35 cellular contexts compared by ENCODE assay signal in the genomic region with DNA sequence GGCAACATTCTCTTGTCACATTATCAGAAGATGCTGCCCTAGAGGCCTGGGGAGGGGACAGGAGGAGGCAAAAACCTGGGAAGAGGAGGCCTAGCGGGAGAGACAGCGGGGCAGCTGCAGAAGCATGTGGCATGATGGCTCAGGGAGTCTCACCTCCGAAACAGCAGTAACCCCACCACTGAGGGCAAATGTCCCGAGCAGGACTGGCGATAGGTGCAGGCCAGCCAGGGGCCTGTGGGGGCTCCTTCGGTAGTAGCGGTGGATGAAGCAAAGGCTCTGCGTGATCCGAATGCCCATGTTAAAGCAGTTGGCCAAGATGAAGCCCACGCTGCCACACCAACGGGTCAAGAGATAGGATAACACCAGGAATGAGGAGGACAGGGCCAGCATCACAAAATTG.
"Had no signal": no experiment of that assay in that cellular context is flagged by ENCODE, and none has a peak within 500 bp of the region (broad histone marks: within the 10 kb centered on the region; RNA-seq: fewer than 3 reads in every experiment).

No MANE protein-coding gene starts in this region.

- H3K27ac Mint-ChIP-seq: activated CD8-positive, alpha-beta T cell treated with anti-CD3 and anti-CD28 coated beads for 36 hours; activated naive CD8-positive, alpha-beta T cell treated with anti-CD3 and anti-CD28 coated beads for 36 hours; activated T-helper 1 cell treated with anti-CD3 and anti-CD28 coated beads, Interleukin-12 subunit alpha, Interleukin-12 subunit beta, Interleukin-2, Interleukin-4 antibody, amounts not matched to agents 30 ng/mL and 10 ng/mL and 1 ng/mL, durations not matched to agents 14 hours and 24 hours and 36 hours had no signal

- H3K27me3 Mint-ChIP-seq: activated CD8-positive, alpha-beta T cell treated with anti-CD3 and anti-CD28 coated beads for 36 hours; activated naive CD8-positive, alpha-beta T cell treated with anti-CD3 and anti-CD28 coated beads for 36 hours had no signal

- FAIRE-seq: K562 had no signal

- H3K4me3 Mint-ChIP-seq: activated CD8-positive, alpha-beta T cell treated with anti-CD3 and anti-CD28 coated beads for 36 hours; activated naive CD8-positive, alpha-beta T cell treated with anti-CD3 and anti-CD28 coated beads for 36 hours; activated T-cell treated with anti-CD3 and anti-CD28 coated beads, Interleukin-2, amount 50 U/mL, for 4 hours; activated T-helper 1 cell treated with anti-CD3 and anti-CD28 coated beads, Interleukin-12 subunit alpha, Interleukin-12 subunit beta, Interleukin-2, Interleukin-4 antibody, amounts not matched to agents 30 ng/mL and 10 ng/mL and 1 ng/mL, durations not matched to agents 14 hours and 24 hours and 36 hours had no signal

- H3K9me3 Mint-ChIP-seq: activated CD8-positive, alpha-beta T cell treated with anti-CD3 and anti-CD28 coated beads for 36 hours; activated naive CD8-positive, alpha-beta T cell treated with anti-CD3 and anti-CD28 coated beads for 36 hours; activated T-cell treated with anti-CD3 and anti-CD28 coated beads, Interleukin-2, amount 50 U/mL, for 4 hours; activated T-helper 1 cell treated with anti-CD3 and anti-CD28 coated beads, Interleukin-12 subunit alpha, Interleukin-12 subunit beta, Interleukin-2, Interleukin-4 antibody, amounts not matched to agents 30 ng/mL and 10 ng/mL and 1 ng/mL, durations not matched to agents 14 hours and 24 hours and 36 hours had no signal

- DNase-seq: activated CD4-positive, alpha-beta T cell treated with anti-CD3 and anti-CD28 coated beads for 1 hour; activated CD4-positive, alpha-beta T cell treated with anti-CD3 and anti-CD28 coated beads for 48 hours; activated CD4-positive, alpha-beta T cell treated with anti-CD3 and anti-CD28 coated beads, Interleukin-2, amount 50 U/mL, for 4 hours; activated CD4-positive, CD25-positive, alpha-beta regulatory T cell; activated CD8-positive, alpha-beta T cell treated with anti-CD3 and anti-CD28 coated beads for 36 hours; activated effector memory CD4-positive, alpha-beta T cell treated with Interleukin-2 at 50 U/mL for 16 hours; activated naive CD4-positive, alpha-beta T cell; activated naive CD4-positive, alpha-beta T cell treated with anti-CD3 and anti-CD28 coated beads, Interleukin-2, amount 50 U/mL, for 16 hours; activated naive CD8-positive, alpha-beta T cell treated with anti-CD3 and anti-CD28 coated beads for 36 hours; activated T-cell treated with anti-CD3 and anti-CD28 coated beads, Interleukin-2, amount 50 U/mL, for 4 hours; amniotic stem cell; brain microvascular endothelial cell; central memory CD4-positive, alpha-beta T cell; Karpas-422; MG63; NCI-H1048; NCI-H1105 treated with DMSO at 0.1 percent for 48 hours; NCI-H1436; NCI-H1694; NCI-H1930; NCI-H2081 treated with DMSO at 0.1 percent for 48 hours; NCI-H226; NCI-H446 treated with DMSO at 0.1 percent for 48 hours; NCI-H524; NCI-H69; NCI-H82; PC-3; Peyer's patch; RPMI8226; SW 1271; T-helper 1 cell; T1000; WERI-Rb-1 had no signal

- ATAC-seq: activated CD8-positive, alpha-beta T cell treated with anti-CD3 and anti-CD28 coated beads for 36 hours; activated T-cell treated with anti-CD3 and anti-CD28 coated beads, Interleukin-2, amount 50 U/mL, for 4 hours; K562; PC-3 had no signal

- H3K4me1 Mint-ChIP-seq: activated naive CD8-positive, alpha-beta T cell treated with anti-CD3 and anti-CD28 coated beads for 36 hours had no signal
